20 cellular contexts compared by ENCODE assay signal in genomic region chr2:211347328-211347727, GRCh38.
A peak's percentile ranks its signal among the peaks of the same experiment; 100 is the strongest.
DNase-seq lines count a peak whose midpoint lies in the region; ATAC-seq, FAIRE-seq and TF ChIP-seq lines count a peak whose summit lies in the region.
"Had no signal": no experiment of that assay in that cellular context is flagged by ENCODE, and none has a peak within 500 bp of the region (broad histone marks: within the 10 kb centered on the region; RNA-seq: fewer than 3 reads in every experiment).

No MANE protein-coding gene starts in this region.

- POLR2A ChIA-PET in H1 (lab: Charles Lee; ENCODE audit: partially characterized antibody), result no interaction called here

- H4K91ac ChIP-seq in H1 (replicated peaks; ENCODE audit: insufficient read length, low read length), result no peak overlapping the region

- TF ChIP-seq CTCF in BE2C (IDR thresholded peaks at IDR 0.05; ENCODE audit: low read depth, low read length), result peak; percentile 43
- peak; percentile 44 for TF ChIP-seq CTCF in GM12864 (IDR thresholded peaks at IDR 0.05; ENCODE audit: low read depth, low read length, missing control alignments)
- peak; percentile 14; the same call in 1 of the 2 replicates for TF ChIP-seq CTCF in LNCAP (IDR thresholded peaks at IDR 0.05)
- peak; percentile 36 to 89 (median 78) for TF ChIP-seq CTCF in H1 (IDR thresholded peaks at IDR 0.05; ENCODE audit: control extremely low read depth in 1 of 3, insufficient read depth in 1 of 3, low read depth in 1 of 3, low read length in 3 of 3)
- no peak for TF ChIP-seq CTCF in lower leg skin (IDR thresholded peaks at IDR 0.05)

- H3K36me3 ChIP-seq in BE2C, result no peaks in the 10 kb centered on the region
- no peaks in the 10 kb centered on the region for H3K36me3 ChIP-seq in H1 (ENCODE audit: control insufficient read depth in 2 of 4, insufficient read depth in 4 of 4, low read length in 3 of 4)
- H3K36me3 ChIP-seq: heart left ventricle, left ventricle myocardium inferior, neutrophil had no signal

- H3K79me2 ChIP-seq in H1 (ENCODE audit: control insufficient read depth in 1 of 2, insufficient read depth in 2 of 2, low read length in 2 of 2), result no peaks in the 10 kb centered on the region

- CTCF ChIA-PET in H1 (lab: Charles Lee; ENCODE audit: partially characterized antibody), result interaction anchor here (0.9 to 2.4 kb wide), 5 partner anchors 9 to 185 kb away, joined by 3 to 9 read pairs (median 4); no protein-coding TSS in a partner anchor

- H3K9ac ChIP-seq in H1 (replicated peaks in 1 of 4; ENCODE audit: extremely low read depth in 1 of 4, low read depth in 3 of 4, low read length in 3 of 4), result no peak overlapping the region

- H3K4me1 ChIP-seq in BE2C (peaks cover 3% of the 10 kb centered on the region; the same call in 1 of the 2 replicates), H1 (replicated peaks in 1 of 4; ENCODE audit: control insufficient read depth in 3 of 4, insufficient read depth in 4 of 4, low read length in 3 of 4) (peaks cover 0 to 9% (median 2%) of the 10 kb centered on the region in 4 experiments; a peak in 3 of 7 replicates)
- H3K4me1 ChIP-seq: heart left ventricle, left ventricle myocardium inferior had no signal

- no peak for TF ChIP-seq EP300 in H1 (IDR thresholded peaks at IDR 0.05; ENCODE audit: borderline replicate concordance in 1 of 2, low read depth in 2 of 2, low read length in 2 of 2)

- H3K9me3 ChIP-seq in BE2C, result no peaks in the 10 kb centered on the region
- H3K9me3 ChIP-seq in H1 (ENCODE audit: insufficient read depth in 2 of 2, low read depth in 1 of 2, low read length in 1 of 2), result no peaks in the 10 kb centered on the region
- H3K9me3 ChIP-seq: neutrophil had no signal

- H3K56ac ChIP-seq in H1 (replicated peaks; ENCODE audit: insufficient read length, low read depth, low read length), result no peak overlapping the region

- DNase-seq in BE2C (no peak), GM12864 (ENCODE audit: low read depth) (no peak), H1 (ENCODE audit: low read depth in 1 of 2, low spot score in 2 of 2) (no peak), lower leg skin (ENCODE audit: low spot score in 2 of 2) (no peak), SHP77 treated with DMSO at 0.1 percent for 48 hours (lab: John Stamatoyannopoulos, UW) (no peak)
- DNase-seq: activated CD4-positive, alpha-beta T cell treated with anti-CD3 and anti-CD28 coated beads, Interleukin-2, amount 50 U/mL, for 48 hours; activated naive CD4-positive, alpha-beta T cell treated with anti-CD3 and anti-CD28 coated beads for 36 hours; effector memory CD4-positive, alpha-beta T cell; heart left ventricle; KBM-7; left ventricle myocardium inferior; NCI-H2171; retina had no signal

- intact Hi-C loops in lower leg skin (cut with DNase I; ENCODE audit: low total_unique reads), result no loop called here

- H3K4me2 ChIP-seq in H1 (ENCODE audit: insufficient read depth in 1 of 2, low read depth in 2 of 2, low read length in 2 of 2), result no peak overlapping the region

- FAIRE-seq in H1 (lab: Jason Lieb, UNC), result no peak
- FAIRE-seq: G401.6, urothelium cell line had no signal

- H2BK12ac ChIP-seq in H1 (ENCODE audit: low read depth, low read length), result no peak overlapping the region

- no peaks in the 10 kb centered on the region for H3K27me3 ChIP-seq in BE2C
- no peaks in the 10 kb centered on the region for H3K27me3 ChIP-seq in H1 (replicated peaks in 1 of 4; ENCODE audit: control insufficient read depth in 3 of 4, extremely low read depth in 1 of 4, insufficient read depth in 3 of 4, low read length in 3 of 4)
- H3K27me3 ChIP-seq: heart left ventricle, neutrophil had no signal

- no peak overlapping the region for H4K8ac ChIP-seq in H1 (ENCODE audit: extremely low read depth, insufficient read depth, low read length)

- H3K4me3 ChIP-seq in BE2C (ENCODE audit: low read depth, low read length) (no peak overlapping the region), GM12864 (ENCODE audit: low read depth, low read length) (no peak overlapping the region), H1 (ENCODE audit: extremely low read depth in 1 of 4, insufficient read depth in 2 of 4, low read depth in 3 of 4, low read length in 4 of 4) (no peak overlapping the region), lower leg skin (ENCODE audit: low read depth, poor library complexity, severe bottlenecking) (no peak overlapping the region)
- H3K4me3 ChIP-seq: heart left ventricle, left ventricle myocardium inferior had no signal

- no peak overlapping the region for H2BK120ac ChIP-seq in H1 (replicated peaks; ENCODE audit: low read depth, low read length)

- no peak overlapping the region for H2AK5ac ChIP-seq in H1 (ENCODE audit: low read depth, low read length)

- ATAC-seq in GM21619 (IDR thresholded peaks at IDR 0.05; ENCODE audit: unreplicated experiment) (no peak), HG02798 (IDR thresholded peaks at IDR 0.05; ENCODE audit: poor library complexity, unreplicated experiment) (no peak)
- ATAC-seq: heart left ventricle had no signal

- no peak overlapping the region for H3K27ac ChIP-seq in H1 (ENCODE audit: low read depth, low read length)
- H3K27ac ChIP-seq: heart left ventricle, HL-60, left ventricle myocardium inferior, neutrophil had no signal

- H3K23ac ChIP-seq in H1 (ENCODE audit: insufficient read length), result no peak overlapping the region

- TF ChIP-seq POLR2A in H1 (IDR thresholded peaks at IDR 0.05; ENCODE audit: control extremely low read depth in 1 of 2, low read depth in 2 of 2, low read length in 2 of 2), result no peak
- no peak for TF ChIP-seq POLR2A in lower leg skin (IDR thresholded peaks at IDR 0.05)

- H2BK15ac ChIP-seq in H1 (ENCODE audit: low read length), result no peak overlapping the region

- no peak overlapping the region for H3K14ac ChIP-seq in H1 (ENCODE audit: insufficient read length)

- no peaks in the 10 kb centered on the region for H4K20me1 ChIP-seq in H1 (replicated peaks in 1 of 2; ENCODE audit: control insufficient read depth in 1 of 2, insufficient read depth in 2 of 2, low read length in 2 of 2)

- no peak overlapping the region for H4K5ac ChIP-seq in H1 (ENCODE audit: insufficient read length, low read depth, low read length)

- no peak overlapping the region for H2BK20ac ChIP-seq in H1 (ENCODE audit: low read length)

- no peaks in the 10 kb centered on the region for H3K79me1 ChIP-seq in H1 (ENCODE audit: low read depth, low read length)

- H3K23me2 ChIP-seq in H1 (ENCODE audit: low read depth, low read length), result no peaks in the 10 kb centered on the region

- no peak overlapping the region for H2BK5ac ChIP-seq in H1 (ENCODE audit: low read depth, low read length)

- no peak overlapping the region for H3K4ac ChIP-seq in H1 (replicated peaks; ENCODE audit: insufficient read length, low read depth, low read length)

- 70% methylated on average over 6 of the region's 6 CpGs; no CpG with 5 or more reads in 1 of the 2 experiments for WGBS in H1 (ENCODE audit: extremely low coverage in 1 of 2, insufficient coverage in 1 of 2, insufficient read length in 1 of 2, insufficient replicate concordance in 2 of 2, low coverage in 1 of 2, low lambda C conversion rate in 2 of 2, missing lambda C conversion rate in 1 of 2), 2 experiments
- 74 to 79% methylated on average over 6 of the region's 6 CpGs for WGBS in lower leg skin, 2 donors

- peak; percentile 40 to 59; a peak in 3 of 4 replicates for TF ChIP-seq RAD21 in H1 (IDR thresholded peaks at IDR 0.05 in 1 of 2, conservative IDR thresholded peaks at IDR 0.05 in 1 of 2; ENCODE audit: low read depth in 2 of 2, low read length in 2 of 2)

- no peak overlapping the region for H2AFZ ChIP-seq in H1 (ENCODE audit: low read length)

- H3K18ac ChIP-seq in H1 (ENCODE audit: extremely low read depth, low read length), result no peak overlapping the region

TF ChIP-seq in H1, 55 proteins besides CTCF, POLR2A, EP300 and RAD21:
- no peak for TF ChIP-seq JUN (IDR thresholded peaks at IDR 0.05; ENCODE audit: low read depth, low read length)
- TF ChIP-seq NRF1 (IDR thresholded peaks at IDR 0.05; ENCODE audit: low read depth, low read length), result no peak
- TF ChIP-seq RFX5 (IDR thresholded peaks at IDR 0.05; ENCODE audit: borderline replicate concordance, low read depth, low read length), result no peak
- no peak for TF ChIP-seq RXRA (IDR thresholded peaks at IDR 0.05; ENCODE audit: insufficient read depth, low read depth, low read length)
- no peak for TF ChIP-seq TAF7 (optimal IDR thresholded peaks at IDR 0.05; ENCODE audit: borderline replicate concordance, low read depth, low read length)
- no peak for TF ChIP-seq TCF12 (IDR thresholded peaks at IDR 0.05; ENCODE audit: low read depth, low read length)
- TF ChIP-seq ASH2L (IDR thresholded peaks at IDR 0.05; ENCODE audit: low read length), result no peak
- no peak for TF ChIP-seq TAF1 (IDR thresholded peaks at IDR 0.05; ENCODE audit: low read depth, low read length)
- TF ChIP-seq POU5F1 (IDR thresholded peaks at IDR 0.05; ENCODE audit: low read depth, low read length), result no peak
- TF ChIP-seq SP4 (IDR thresholded peaks at IDR 0.05; ENCODE audit: low read length), result no peak
TF ChIP-seq in H1: peak in this region for 0.

Comparison
In these comparisons a context has a peak if more than half of its experiments do, and no peak if none do; other contexts are left out.
1. CTCF ChIP-seq: peak in BE2C (single experiment), GM12864 (single experiment), LNCAP (single experiment) and H1 (3 of 3); none in lower leg skin (0 of 3).